Comparison of ENCODE assay signal across 16 cellular contexts in genomic region chr7:151688236-151688780, GRCh38.
DNase-seq lines count a peak whose midpoint lies in the region; ATAC-seq, FAIRE-seq and TF ChIP-seq lines count a peak whose summit lies in the region.
"Had no signal": no experiment of that assay in that cellular context is flagged by ENCODE, and none has a peak within 500 bp of the region (broad histone marks: within the 10 kb centered on the region; RNA-seq: fewer than 3 reads in every experiment).

No MANE protein-coding gene starts in this region.

- no peak for ATAC-seq in body of pancreas
- ATAC-seq in pancreas = no peak
- no peak for ATAC-seq in activated CD4-positive, CD25-positive, alpha-beta regulatory T cell treated with anti-CD3 and anti-CD28 coated beads, Interleukin-2, amount 50 U/mL, for 24 hours

- H3K9ac ChIP-seq in HUES48 (ENCODE audit: low read depth, low read length) = peak overlapping the region; percentile 30; the same call in 1 of the 2 replicates

- no peak for DNase-seq in body of pancreas
- DNase-seq in suprapubic skin (ENCODE audit: low spot score in 2 of 2) = no peak
- DNase-seq in pancreas = no peak
- no peak for DNase-seq in Ammon's horn (ENCODE audit: low spot score)
- DNase-seq in GM12892 (ENCODE audit: insufficient read length) = no peak
- DNase-seq: effector CD4-positive, alpha-beta T cell; GDM1; glutamatergic neuron; NCI-H1694 treated with DMSO at 0.1 percent for 48 hours; NCI-H748 treated with DMSO at 0.1 percent for 48 hours; stimulated activated CD4-positive, alpha-beta T cell treated with anti-CD3 and anti-CD28 coated beads, Interleukin-2, amount 100 ng/mL, for 48 hours; stimulated activated naive CD4-positive, alpha-beta T cell; WERI-Rb-1 had no signal

- H3K4me1 ChIP-seq in HUES48 (ENCODE audit: control insufficient read depth, insufficient read depth, low read length) = peaks cover 20% of the 10 kb centered on the region
- H3K4me1 ChIP-seq in body of pancreas = peaks cover 27% of the 10 kb centered on the region
- H3K4me1 ChIP-seq in suprapubic skin = peaks cover 36% of the 10 kb centered on the region
- H3K4me1 ChIP-seq in pancreas = peaks cover 0 to 4% (median 0%) of the 10 kb centered on the region in 3 donors

- H3K27me3 ChIP-seq in HUES48 (ENCODE audit: control insufficient read depth, insufficient read depth, low read length) (no peaks in the 10 kb centered on the region), body of pancreas (no peaks in the 10 kb centered on the region), layer of hippocampus (ENCODE audit: control insufficient read depth, insufficient read depth, low read length) (no peaks in the 10 kb centered on the region), suprapubic skin (no peaks in the 10 kb centered on the region), pancreas (no peaks in the 10 kb centered on the region)

- 92 to 94% methylated on average over 17 to 19 of the region's 19 CpGs for WGBS in body of pancreas, 2 donors
- WGBS in suprapubic skin = 85% methylated on average over 19 of the region's 19 CpGs
- 91 to 93% methylated on average over 19 of the region's 19 CpGs for WGBS in pancreas, 2 donors

- intact Hi-C loops in body of pancreas (cut with DNase I) = no loop called here
- intact Hi-C loops in pancreas (cut with DNase I) = no loop called here

- no peak for TF ChIP-seq CTCF in body of pancreas (IDR thresholded peaks at IDR 0.05)
- TF ChIP-seq CTCF in suprapubic skin (IDR thresholded peaks at IDR 0.05) = no peak
- TF ChIP-seq CTCF in pancreas (IDR thresholded peaks at IDR 0.05) = no peak

- no peak for TF ChIP-seq EP300 in suprapubic skin (IDR thresholded peaks at IDR 0.05)

- peak overlapping the region; percentile 65 for H3K27ac ChIP-seq in HUES48 (ENCODE audit: low read depth, low read length)
- H3K27ac ChIP-seq in body of pancreas = peak overlapping the region in 3 of 4 donors; percentile 57 to 70 (median 61)
- peak overlapping the region; percentile 35 for H3K27ac ChIP-seq in layer of hippocampus (ENCODE audit: low read depth, low read length)
- peak overlapping the region; percentile 74 for H3K27ac ChIP-seq in suprapubic skin
- peak overlapping the region in 1 of 4 donors; percentile 23 for H3K27ac ChIP-seq in pancreas
- H3K27ac ChIP-seq: WERI-Rb-1 had no signal

- no peak for TF ChIP-seq POLR2A in body of pancreas (IDR thresholded peaks at IDR 0.05)
- no peak for TF ChIP-seq POLR2A in suprapubic skin (IDR thresholded peaks at IDR 0.05)
- TF ChIP-seq POLR2A in GM12892 (IDR thresholded peaks at IDR 0.05; ENCODE audit: low read depth, low read length) = no peak

- FAIRE-seq in pancreas (lab: Jason Lieb, UNC) (no peak), GM12892 (lab: Jason Lieb, UNC) (no peak)

- H3K36me3 ChIP-seq in HUES48 (ENCODE audit: control insufficient read depth, insufficient read depth, low read length) (no peaks in the 10 kb centered on the region), body of pancreas (replicated peaks in 1 of 2; ENCODE audit: insufficient read depth in 1 of 2, low read depth in 2 of 2) (no peaks in the 10 kb centered on the region), suprapubic skin (no peaks in the 10 kb centered on the region), pancreas (no peaks in the 10 kb centered on the region)
- H3K36me3 ChIP-seq: WERI-Rb-1 had no signal

- H3K9me3 ChIP-seq in HUES48 (ENCODE audit: control insufficient read depth, insufficient read depth, low read length) (no peaks in the 10 kb centered on the region), body of pancreas (no peaks in the 10 kb centered on the region), suprapubic skin (no peaks in the 10 kb centered on the region), pancreas (no peaks in the 10 kb centered on the region)

- H3K4me3 ChIP-seq in HUES48 (ENCODE audit: low read depth, low read length) = no peak overlapping the region
- H3K4me3 ChIP-seq in body of pancreas = no peak overlapping the region
- H3K4me3 ChIP-seq in suprapubic skin = no peak overlapping the region
- no peak overlapping the region for H3K4me3 ChIP-seq in pancreas
